1 cellular context compared by ENCODE assay signal in genomic region chr12:101861683-101862082, GRCh38. TPM values are rescaled to one million over a fixed set of nuclear protein-coding genes. Genes with fewer than 3 reads are reported as not detected.
"Had no signal": no experiment of that assay in that cellular context is flagged by ENCODE, and none has a peak within 500 bp of the region (broad histone marks: within the 10 kb centered on the region; RNA-seq: fewer than 3 reads in every experiment).

No MANE protein-coding gene starts in this region.

RNA-seq across cellular contexts. Expression of gene DRAM1, which starts 15.7 kb away (rescaled TPM):
- total RNA-seq: OCI-LY7 had no signal
